Comparison of ENCODE assay signal across 22 cellular contexts in genomic region chr9:18994263-18994916, GRCh38. TPM values are rescaled to one million over a fixed set of nuclear protein-coding genes. Genes with fewer than 3 reads are reported as not detected.
DNase-seq lines count a peak whose midpoint lies in the region; FAIRE-seq and TF ChIP-seq lines count a peak whose summit lies in the region.
"Had no signal": no experiment of that assay in that cellular context is flagged by ENCODE, and none has a peak within 500 bp of the region (broad histone marks: within the 10 kb centered on the region; RNA-seq: fewer than 3 reads in every experiment).

No MANE protein-coding gene starts in this region.

- H3K27ac ChIP-seq in WERI-Rb-1 (no peak overlapping the region), kidney (ENCODE audit: low read depth in 2 of 2, low read length in 2 of 2) (peak overlapping the region; percentile 8 to 29), spleen (no peak overlapping the region)
- H3K27ac ChIP-seq: 22Rv1, C4-2B, RWPE1 had no signal

- 81 to 92% (median 85%) methylated on average over 10 of the region's 10 CpGs for WGBS in spleen, 5 donors

- no peaks in the 10 kb centered on the region for H3K27me3 Mint-ChIP-seq in type B pancreatic cell

- H3K27me3 ChIP-seq in WERI-Rb-1 (ENCODE audit: insufficient read depth, low read depth, severe bottlenecking) (no peaks in the 10 kb centered on the region), spleen (replicated peaks in 1 of 7) (peaks cover 0 to 4% (median 0%) of the 10 kb centered on the region in 7 donors)

- H3K4me3 ChIP-seq in WERI-Rb-1 (ENCODE audit: low read depth, low read length) = no peak overlapping the region
- H3K4me3 ChIP-seq in kidney (ENCODE audit: low read length in 2 of 2) = no peak overlapping the region
- H3K4me3 ChIP-seq in spleen = no peak overlapping the region

- no peak for TF ChIP-seq POLR2A in spleen (IDR thresholded peaks at IDR 0.05)

- H3K9me3 Mint-ChIP-seq in type B pancreatic cell = peaks cover 3% of the 10 kb centered on the region

- H3K9ac ChIP-seq in kidney (ENCODE audit: low read length in 2 of 2) = no peak overlapping the region

- peak overlapping the region; percentile 28 for H3K4me3 Mint-ChIP-seq in type B pancreatic cell

- H3K4me1 Mint-ChIP-seq in type B pancreatic cell (ENCODE audit: unreplicated experiment) = peaks cover 15% of the 10 kb centered on the region

- intact Hi-C loops in kidney (cut with DNase I) (no loop called here), spleen (cut with DNase I; ENCODE audit: low total_unique reads) (no loop called here)

- no peaks in the 10 kb centered on the region for H3K36me3 Mint-ChIP-seq in type B pancreatic cell

- no peak for FAIRE-seq in kidney (lab: Jason Lieb, UNC)
- FAIRE-seq: GM19239 had no signal

- peak; percentile 42 for DNase-seq in NCI-H82 (lab: John Stamatoyannopoulos, UW)
- DNase-seq in NCI-H82 treated with DMSO at 0.1 percent for 48 hours (lab: John Stamatoyannopoulos, UW; ENCODE audit: unreplicated experiment) = no peak
- DNase-seq in WERI-Rb-1 = peak; percentile 16
- no peak for DNase-seq in kidney
- DNase-seq in type B pancreatic cell (ENCODE audit: extremely low spot score, unreplicated experiment) = no peak
- no peak for DNase-seq in islet precursor cell
- DNase-seq in RPMI8226 = no peak
- DNase-seq in spleen = no peak
- DNase-seq: AML-193, DMS79 treated with DMSO at 0.1 percent for 48 hours, GDM1, HCEC 1CT, MM.1S, NCI-H1092 treated with DMSO at 0.1 percent for 48 hours, NCI-H2107, NCI-H510A, NCI-H774, PC-3 had no signal

- TF ChIP-seq CTCF in WERI-Rb-1 (IDR thresholded peaks at IDR 0.05; ENCODE audit: low read depth, low read length) (no peak), kidney (IDR thresholded peaks at IDR 0.05; ENCODE audit: borderline replicate concordance, extremely low read depth, insufficient read depth) (no peak), type B pancreatic cell (conservative IDR thresholded peaks at IDR 0.05) (no peak), spleen (IDR thresholded peaks at IDR 0.05 in 8 of 11, conservative IDR thresholded peaks at IDR 0.05 in 3 of 11) (no peak)

- no peaks in the 10 kb centered on the region for H3K36me3 ChIP-seq in WERI-Rb-1
- H3K36me3 ChIP-seq in kidney (ENCODE audit: control insufficient read depth in 1 of 2, insufficient read depth in 2 of 2, low read length in 2 of 2) = no peaks in the 10 kb centered on the region
- no peaks in the 10 kb centered on the region for H3K36me3 ChIP-seq in spleen

- no peaks in the 10 kb centered on the region for H3K9me3 ChIP-seq in WERI-Rb-1 (ENCODE audit: severe bottlenecking)
- H3K9me3 ChIP-seq in kidney (ENCODE audit: control insufficient read depth in 1 of 2, low read length in 2 of 2) = no peaks in the 10 kb centered on the region
- H3K9me3 ChIP-seq in spleen = peaks cover 0 to 12% (median 3%) of the 10 kb centered on the region in 8 donors

- H3K4me1 ChIP-seq in kidney (ENCODE audit: control insufficient read depth in 1 of 2, insufficient read depth in 1 of 2, low read depth in 1 of 2, low read length in 2 of 2) (no peaks in the 10 kb centered on the region), spleen (no peaks in the 10 kb centered on the region)

- H3K27ac Mint-ChIP-seq in type B pancreatic cell = no peak overlapping the region

RNA-seq across cellular contexts. Expression of gene SAXO1, which starts 38.6 kb away (rescaled TPM):
- total RNA-seq in kidney (0.35 TPM), type B pancreatic cell (ENCODE audit: low replicate concordance) (0.48 TPM in 1 of 2 replicates, not detected in the other), spleen (under 1 TPM in 4 of 7 donors, not detected in 3; 0.07 to 0.89 (median 0.45) TPM)
- polyA plus RNA-seq in kidney (ENCODE audit: insufficient read depth, low read depth, low replicate concordance) (not detected), spleen (under 1 TPM in 2 of 3 donors, not detected in 1; 0.02 TPM)
- total RNA-seq: PC-3 had no signal

RNA-seq across cellular contexts. Expression of gene RRAGA, which starts 54.8 kb away (rescaled TPM):
- 94.3 TPM for total RNA-seq in kidney
- 99.3 TPM for polyA plus RNA-seq in kidney (ENCODE audit: insufficient read depth, low read depth, low replicate concordance)
- total RNA-seq in type B pancreatic cell (ENCODE audit: low replicate concordance) = 73.2 and 75.3 TPM in 2 replicates
- total RNA-seq in spleen = 10 to 100 TPM; 48.1 to 71.3 (median 52.2) TPM
- 10 to 100 TPM; 47.8 to 67.0 (median 56.2) TPM for polyA plus RNA-seq in spleen

Comparison
In these comparisons a context has a peak if more than half of its experiments do, and no peak if none do; other contexts are left out.
1. DNase-seq: peak in NCI-H82 (single experiment) and WERI-Rb-1 (single experiment); none in NCI-H82 treated with DMSO at 0.1 percent for 48 hours (single experiment), kidney (single experiment), type B pancreatic cell (single experiment), islet precursor cell (single experiment), RPMI8226 (single experiment) and spleen (single experiment).
2. H3K27ac ChIP-seq: peak in kidney (2 of 2); none in WERI-Rb-1 (single experiment) and spleen (0 of 8).